35 cellular contexts compared by ENCODE assay signal in the genomic region with DNA sequence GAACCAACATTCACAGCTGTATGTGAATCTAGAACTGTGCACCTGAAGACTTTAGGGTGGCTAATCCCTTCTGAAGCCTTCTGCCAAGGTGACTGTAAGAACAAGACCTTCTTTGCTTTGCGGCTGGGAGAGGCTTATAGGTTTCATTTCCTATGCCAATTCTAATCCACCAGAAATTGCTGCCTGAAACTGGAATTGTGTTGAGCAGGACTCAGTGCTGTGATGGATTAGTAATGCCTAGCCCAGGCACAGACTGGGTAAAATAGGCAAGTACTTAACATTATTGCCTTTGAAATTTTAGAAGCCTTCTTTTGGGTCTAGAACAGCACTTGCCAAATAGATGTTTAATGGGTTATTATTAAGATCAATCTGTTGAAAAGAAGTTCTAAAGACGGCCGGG. TPM values are rescaled to one million over a fixed set of nuclear protein-coding genes. Genes with fewer than 3 reads are reported as not detected.
"Had no signal": no experiment of that assay in that cellular context is flagged by ENCODE, and none has a peak within 500 bp of the region (broad histone marks: within the 10 kb centered on the region; RNA-seq: fewer than 3 reads in every experiment).

No MANE protein-coding gene starts in this region.

- H3K9me3 ChIP-seq: adrenal gland, body of pancreas, breast epithelium had no signal

- H3K4me1 ChIP-seq: adrenal gland, body of pancreas, breast epithelium had no signal

- H3K27me3 ChIP-seq: adrenal gland, body of pancreas, brain microvascular endothelial cell, breast epithelium had no signal

- H3K4me3 ChIP-seq: adrenal gland, body of pancreas, breast epithelium had no signal

- H3K36me3 ChIP-seq: brain microvascular endothelial cell, breast epithelium had no signal

- ATAC-seq: activated CD4-positive, CD25-positive, alpha-beta regulatory T cell treated with anti-CD3 and anti-CD28 coated beads, Interleukin-2, amount 50 U/mL, for 24 hours; activated CD8-positive, alpha-beta T cell treated with anti-CD3 and anti-CD28 coated beads for 36 hours; activated naive CD4-positive, alpha-beta T cell treated with anti-CD3 and anti-CD28 coated beads, Interleukin-2, amount 50 U/mL, for 72 hours; activated T-cell treated with anti-CD3 and anti-CD28 coated beads, Interleukin-2, amount 50 U/mL, for 4 hours; activated T-cell treated with anti-CD3 and anti-CD28 coated beads, Interleukin-2, amount 50 U/mL, for 72 hours; activated T-helper 17 cell treated with anti-CD3 and anti-CD28 coated beads, Interleukin-2, amount 50 U/mL, for 72 hours; body of pancreas; WTC11 had no signal

- H3K27ac ChIP-seq: adrenal gland, body of pancreas, brain microvascular endothelial cell, breast epithelium, VCaP had no signal

- DNase-seq: activated CD4-positive, alpha-beta memory T cell treated with anti-CD3 and anti-CD28 coated beads for 36 hours; activated CD4-positive, alpha-beta T cell treated with anti-CD3 and anti-CD28 coated beads for 4 hours; activated CD4-positive, alpha-beta T cell treated with anti-CD3 and anti-CD28 coated beads, Interleukin-2, amount 10 ng/mL, durations not matched to agents 24 days and 14 days; activated CD4-positive, alpha-beta T cell treated with anti-CD3 and anti-CD28 coated beads, Interleukin-2, amount 50 U/mL, for 1 hour; activated CD4-positive, alpha-beta T cell treated with anti-CD3 and anti-CD28 coated beads, Interleukin-2, amount 50 U/mL, for 4 hours; activated CD4-positive, CD25-positive, alpha-beta regulatory T cell; activated CD8-positive, alpha-beta memory T cell treated with anti-CD3 and anti-CD28 coated beads, Interleukin-2, amount 50 U/mL, for 4 hours; activated CD8-positive, alpha-beta T cell treated with anti-CD3 and anti-CD28 coated beads for 36 hours; activated effector memory CD4-positive, alpha-beta T cell treated with anti-CD3 and anti-CD28 coated beads, Interleukin-2, amount 50 U/mL, for 16 hours; activated gamma-delta T cell treated with Interleukin-2 at 50 U/mL for 16 hours; activated naive CD4-positive, alpha-beta T cell; activated naive CD4-positive, alpha-beta T cell treated with anti-CD3 and anti-CD28 coated beads for 36 hours; activated naive CD4-positive, alpha-beta T cell treated with anti-CD3 and anti-CD28 coated beads, Interleukin-2, amount 50 U/mL, for 16 hours; activated naive CD8-positive, alpha-beta T cell treated with anti-CD3 and anti-CD28 coated beads for 36 hours; activated T-cell treated with anti-CD3 and anti-CD28 coated beads for 4 hours; activated T-cell treated with anti-CD3 and anti-CD28 coated beads, Interleukin-2, amount 50 U/mL, for 1 hour; activated T-cell treated with anti-CD3 and anti-CD28 coated beads, Interleukin-2, amount 50 U/mL, for 4 hours; activated T-cell treated with anti-CD3 and anti-CD28 coated beads, Interleukin-2, amount 50 U/mL, for 72 hours; adrenal gland; amniotic stem cell; aorta; body of pancreas; brain microvascular endothelial cell; central memory CD4-positive, alpha-beta T cell; T-helper 1 cell; T-helper 2 cell; T-helper 9 cell had no signal

RNA-seq across cellular contexts. Expression of gene SLC25A41, which starts 14.5 kb away (rescaled TPM):
- total RNA-seq: activated CD4-positive, alpha-beta memory T cell treated with anti-CD3 and anti-CD28 coated beads for 36 hours; activated CD8-positive, alpha-beta T cell treated with anti-CD3 and anti-CD28 coated beads for 36 hours; activated naive CD4-positive, alpha-beta T cell treated with anti-CD3 and anti-CD28 coated beads for 36 hours; activated T-cell treated with anti-CD3 and anti-CD28 coated beads, Interleukin-2, amount 50 U/mL, for 4 hours; activated T-helper 17 cell treated with anti-CD3 and anti-CD28 coated beads, Interleukin-2, amount 50 U/mL, for 72 hours; body of pancreas had no signal

RNA-seq across cellular contexts. Expression of gene CRB3, which starts 16.0 kb away (rescaled TPM):
- total RNA-seq: aorta, cardiac septum had no signal

RNA-seq across cellular contexts. Expression of gene DENND1C, which starts 33.5 kb away (rescaled TPM):
- total RNA-seq: astrocyte had no signal
